ENCODE assay signal across 27 cellular contexts in the genomic region with DNA sequence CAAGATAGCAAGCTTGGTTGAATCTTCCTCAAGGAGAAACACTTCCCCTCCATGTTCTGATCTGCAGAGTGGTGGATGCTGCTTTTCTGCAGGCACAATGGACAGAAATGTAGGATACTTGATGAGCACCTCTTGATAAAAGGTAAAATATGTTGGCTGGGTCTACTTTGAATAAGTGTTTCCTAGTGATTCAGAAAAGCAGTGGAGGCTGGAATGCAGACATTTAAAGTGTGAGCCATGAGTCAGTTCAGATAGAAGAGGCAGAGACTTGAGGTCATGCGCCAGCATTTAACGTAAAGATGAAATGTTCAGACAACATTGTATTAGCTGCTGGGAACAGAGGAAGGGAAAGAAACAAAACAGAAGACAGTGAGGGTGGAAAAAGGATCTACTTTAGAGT.
A peak's percentile ranks its signal among the peaks of the same experiment; 100 is the strongest.
DNase-seq lines count a peak whose midpoint lies in the region; ATAC-seq, FAIRE-seq and TF ChIP-seq lines count a peak whose summit lies in the region.
"Had no signal": no experiment of that assay in that cellular context is flagged by ENCODE, and none has a peak within 500 bp of the region (broad histone marks: within the 10 kb centered on the region; RNA-seq: fewer than 3 reads in every experiment).

No MANE protein-coding gene starts in this region.

- no peak overlapping the region for H4K8ac ChIP-seq in mesenchymal stem cell (ENCODE audit: low read length)

- H3K36me3 ChIP-seq in bronchial epithelial cell (ENCODE audit: control insufficient read depth, insufficient read depth, low read length) (no peaks in the 10 kb centered on the region), mesenchymal stem cell (ENCODE audit: control insufficient read depth in 1 of 2, insufficient read depth in 2 of 2, low read depth in 1 of 2, low read length in 2 of 2) (no peaks in the 10 kb centered on the region)

- H4K91ac ChIP-seq in mesenchymal stem cell (ENCODE audit: low read length) = no peak overlapping the region

- intact Hi-C loops in left cardiac atrium (cut with DNase I) = no loop called here

- H3K9me3 ChIP-seq in mesenchymal stem cell (ENCODE audit: control insufficient read depth, low read length) = no peaks in the 10 kb centered on the region

- H2BK5ac ChIP-seq in mesenchymal stem cell (ENCODE audit: low read depth, low read length, poor library complexity, severe bottlenecking) = no peak overlapping the region

- no peaks in the 10 kb centered on the region for H3K79me1 ChIP-seq in mesenchymal stem cell (replicated peaks; ENCODE audit: low read length, poor library complexity, severe bottlenecking)

- no peak overlapping the region for H2AK5ac ChIP-seq in mesenchymal stem cell (ENCODE audit: low read length, severe bottlenecking)

- H3K27me3 ChIP-seq in bronchial epithelial cell (ENCODE audit: control insufficient read depth, insufficient read depth, low read length) = no peaks in the 10 kb centered on the region
- H3K27me3 ChIP-seq in mesenchymal stem cell (ENCODE audit: control insufficient read depth in 1 of 2, insufficient read depth in 1 of 2, low read length in 2 of 2) = no peaks in the 10 kb centered on the region

- H3K23ac ChIP-seq in mesenchymal stem cell (ENCODE audit: low read length in 2 of 2) = no peak overlapping the region

- FAIRE-seq in bronchial epithelial cell (lab: Jason Lieb, UNC) = no peak
- FAIRE-seq: H1, HepG2 had no signal

- peak; percentile 34 for DNase-seq in AG10803 (ENCODE audit: low read depth)
- peak; percentile 27 for DNase-seq in HT1080 (ENCODE audit: low read depth)
- DNase-seq in bronchial epithelial cell (ENCODE audit: low read depth) = peak; percentile 59
- peak; percentile 8 for DNase-seq in mesenchymal stem cell
- no peak for DNase-seq in HPDE6-E6E7 (ENCODE audit: extremely low spot score)
- DNase-seq in left cardiac atrium = no peak
- DNase-seq: 8988T; ACHN; Calu3; DMS79 treated with DMSO at 0.1 percent for 48 hours; HCEC 1CT; Karpas-422; MV-4-11; NCI-H1105; NCI-H146; NCI-H1930; NCI-H446 treated with DMSO at 0.1 percent for 48 hours; NCI-H526; NCI-H82; NK-92 treated with Interleukin-12 subunit alpha and Interleukin-12 subunit beta, amount 100 ng/mL, for 24 hours; PC-3; Right ventricle myocardium superior had no signal

- H3K4me3 ChIP-seq in AG10803 (ENCODE audit: low read length) (no peak overlapping the region), bronchial epithelial cell (ENCODE audit: low read depth, low read length) (no peak overlapping the region), mesenchymal stem cell (ENCODE audit: insufficient read depth in 1 of 2, low read depth in 1 of 2, low read length in 2 of 2) (no peak overlapping the region)

- no peak overlapping the region for H3K4me2 ChIP-seq in mesenchymal stem cell (ENCODE audit: low read length, poor library complexity, severe bottlenecking)

- H3K4me1 ChIP-seq in mesenchymal stem cell (ENCODE audit: control insufficient read depth, insufficient read depth, low read depth, low read length) = no peaks in the 10 kb centered on the region

- H3K9ac ChIP-seq in mesenchymal stem cell (ENCODE audit: low read length) = no peak overlapping the region

- H3K27ac ChIP-seq in mesenchymal stem cell (ENCODE audit: low read length, poor library complexity, severe bottlenecking) = no peak overlapping the region
- H3K27ac ChIP-seq: HL-60 had no signal

- no peak overlapping the region for H2BK12ac ChIP-seq in mesenchymal stem cell (ENCODE audit: low read length in 2 of 2)

- no peak overlapping the region for H2BK120ac ChIP-seq in mesenchymal stem cell (ENCODE audit: low read depth, low read length)

- no peak overlapping the region for H2AFZ ChIP-seq in mesenchymal stem cell (ENCODE audit: low read depth, low read length)

- TF ChIP-seq CTCF in AG10803 (conservative IDR thresholded peaks at IDR 0.05; ENCODE audit: low read length) = no peak
- TF ChIP-seq CTCF in bronchial epithelial cell (IDR thresholded peaks at IDR 0.05; ENCODE audit: insufficient read depth, low read length, severe bottlenecking) = no peak

- H2BK15ac ChIP-seq in mesenchymal stem cell (ENCODE audit: low read depth, poor library complexity, severe bottlenecking) = no peak overlapping the region

- WGBS in mesenchymal stem cell = 63% methylated on average over 2 of the region's 2 CpGs

- H3K14ac ChIP-seq in mesenchymal stem cell (ENCODE audit: low read length in 2 of 2) = no peak overlapping the region

- H3K18ac ChIP-seq in mesenchymal stem cell (ENCODE audit: low read depth in 1 of 2, low read length in 2 of 2) = no peak overlapping the region

- ATAC-seq in GM21367 (IDR thresholded peaks at IDR 0.05; ENCODE audit: unreplicated experiment) (no peak), HG03108 (IDR thresholded peaks at IDR 0.05; ENCODE audit: unreplicated experiment) (no peak), left cardiac atrium (no peak)
- ATAC-seq: HepG2, PC-3 had no signal

- H3K4ac ChIP-seq in mesenchymal stem cell (ENCODE audit: low read depth in 1 of 2, low read length in 2 of 2) = no peak overlapping the region

Comparison
In these comparisons a context has a peak if more than half of its experiments do, and no peak if none do; other contexts are left out.
1. DNase-seq: peak in AG10803 (single experiment), HT1080 (single experiment), bronchial epithelial cell (single experiment) and mesenchymal stem cell (single experiment); none in HPDE6-E6E7 (single experiment) and left cardiac atrium (single experiment).